Comparison of ENCODE assay signal across 1 cellular context in genomic region chr17:645883-646443, GRCh38.
A peak's percentile ranks its signal among the peaks of the same experiment; 100 is the strongest.
TF ChIP-seq lines count a peak whose summit lies in the region.

No MANE protein-coding gene starts in this region.

TF ChIP-seq in K562, 482 proteins besides CTCF, POLR2A, EP300 and RAD21 (continued from another document):
- TF ChIP-seq ZMIZ1 (IDR thresholded peaks at IDR 0.05; ENCODE audit: low read depth in 2 of 2, low read length in 2 of 2) (peak in 1 of 2 experiments; percentile 11; a peak in 1 of 4 replicates), CXXC5 (CRISPR knock-in tag; IDR thresholded peaks at IDR 0.05) (peak; percentile 69), CBFA2T3 (IDR thresholded peaks at IDR 0.05) (peak; percentile 86), TRIM24 (IDR thresholded peaks at IDR 0.05) (peak; percentile 95 to 98)
